In the genomic region with DNA sequence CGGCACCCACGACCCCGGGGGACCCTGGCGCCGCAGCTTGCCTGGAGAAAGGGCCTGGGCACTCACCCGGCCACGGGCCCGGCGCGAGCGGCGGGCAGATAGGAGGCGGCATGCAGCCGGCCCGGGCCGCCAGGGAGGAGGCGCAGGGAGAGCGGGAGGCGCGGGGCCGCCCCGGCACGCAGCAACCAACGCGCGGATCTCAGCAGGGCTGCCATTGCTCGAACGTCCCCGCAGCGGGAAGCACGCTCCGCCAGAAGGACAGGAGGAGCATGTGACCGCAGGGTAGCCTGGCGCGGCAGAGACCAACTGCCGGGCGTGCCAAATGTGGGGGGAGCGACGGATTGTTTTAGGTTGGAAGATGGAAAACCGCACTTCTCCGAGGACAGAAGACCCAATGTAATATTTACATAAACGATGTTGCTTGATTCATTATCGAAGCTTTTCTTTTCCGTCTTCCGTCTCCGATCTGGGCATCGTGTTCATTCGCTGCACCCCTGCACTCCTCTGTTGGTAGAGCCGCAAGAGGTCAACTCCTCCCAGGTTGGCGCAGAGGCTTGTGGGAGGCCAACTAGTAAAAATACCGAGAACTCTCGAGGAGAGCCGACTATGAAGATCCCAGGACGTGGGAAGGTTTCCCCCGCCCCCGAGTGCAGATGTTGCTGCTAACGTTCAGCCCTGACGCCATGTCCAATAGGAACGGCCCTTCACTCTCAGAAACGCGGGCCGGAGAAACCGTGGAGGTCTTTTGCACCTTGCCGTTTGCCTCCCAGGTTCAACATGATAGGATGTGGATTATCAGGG, we compare ENCODE assay signal across 8 cellular contexts. TPM values are rescaled to one million over a fixed set of nuclear protein-coding genes. Genes with fewer than 3 reads are reported as not detected.
DNase-seq lines count a peak whose midpoint lies in the region; ATAC-seq, FAIRE-seq and TF ChIP-seq lines count a peak whose summit lies in the region.

A gene (minus strand): TSS at position 257 of the 801 bp plus-strand sequence. CDS start 42 bp downstream, at position 215.

- H3K9me3 Mint-ChIP-seq in WTC11, result no peaks in the 10 kb centered on the region

- POLR2A ChIA-PET in AG04449 (lab: Yijun Ruan, JAX) (no interaction called here), WTC11 (lab: Charles Lee) (interaction anchor here (0.6 kb wide), 1 partner anchor 189 kb away, joined by 3 read pairs; no protein-coding TSS in a partner anchor)

- DNase-seq in AG04449 (ENCODE audit: low read depth, low spot score) (peak; percentile 82), NCI-H226 (peak; percentile 92), WTC11 (ENCODE audit: low spot score) (peak; percentile 89), cardiac fibroblast (ENCODE audit: low read depth in 2 of 2) (peak; percentile 98), iPS-NIHi11 (ENCODE audit: low spot score) (peak; percentile 98), small intestine (peak; percentile 96)

- peak within 1 kb of the TSS; percentile 27 to 89 for H3K27ac ChIP-seq in small intestine (ENCODE audit: low read depth in 1 of 2, low read length in 1 of 2)

- peak; percentile 96 for ATAC-seq in GM18907 (IDR thresholded peaks at IDR 0.05; ENCODE audit: unreplicated experiment)
- ATAC-seq in HG03159 (IDR thresholded peaks at IDR 0.05; ENCODE audit: unreplicated experiment), result peak; percentile 91
- ATAC-seq in WTC11, result peak; percentile 96

- peaks cover 31% of the 10 kb centered on the region for H3K4me1 Mint-ChIP-seq in WTC11

- peak within 1 kb of the TSS; percentile 100 for H3K27ac Mint-ChIP-seq in WTC11

- H3K9me3 ChIP-seq in small intestine (ENCODE audit: control insufficient read depth, low read depth), result no peaks in the 10 kb centered on the region

- H3K36me3 ChIP-seq in small intestine (ENCODE audit: control insufficient read depth in 2 of 2, insufficient read depth in 2 of 2, low read length in 2 of 2), result no peaks in the 10 kb centered on the region

- H3K4me3 ChIP-seq in AG04449 (ENCODE audit: low read depth, low read length) (peak within 1 kb of the TSS; percentile 98), cardiac fibroblast (replicated peaks in 1 of 2; ENCODE audit: low read depth in 2 of 2, low read length in 2 of 2) (peak within 1 kb of the TSS; percentile 98 to 99), small intestine (ENCODE audit: low read depth in 1 of 2, low read length in 2 of 2) (peak within 1 kb of the TSS; percentile 89 to 95)

- no peaks in the 10 kb centered on the region for H3K27me3 ChIP-seq in small intestine (ENCODE audit: control insufficient read depth in 2 of 2, insufficient read depth in 2 of 2, low read length in 2 of 2)

- CTCF ChIA-PET in AG04449 (lab: Yijun Ruan, JAX) (interaction anchor here (1.0 kb wide), 1 partner anchor 391 kb away, joined by 3 read pairs; no protein-coding TSS in a partner anchor), WTC11 (lab: Charles Lee) (no interaction called here)

- WGBS in small intestine, 3 donors, result 0% methylated on average over 58 to 64 of the region's 64 CpGs

- no peaks in the 10 kb centered on the region for H3K27me3 Mint-ChIP-seq in WTC11 (ENCODE audit: low read depth)

- H3K36me3 Mint-ChIP-seq in WTC11, result peaks cover 36% of the 10 kb centered on the region

- H3K4me3 Mint-ChIP-seq in WTC11, result peak within 1 kb of the TSS; percentile 92

- H3K4me1 ChIP-seq in small intestine (ENCODE audit: control insufficient read depth in 2 of 2, insufficient read depth in 1 of 2, low read depth in 1 of 2, low read length in 1 of 2), result peaks cover 0 to 11% of the 10 kb centered on the region in 2 donors

- TF ChIP-seq CTCF in AG04449 (IDR thresholded peaks at IDR 0.05; ENCODE audit: insufficient read depth, low read length, missing control alignments) (no peak), WTC11 (IDR thresholded peaks at IDR 0.05) (no peak), cardiac fibroblast (IDR thresholded peaks at IDR 0.05; ENCODE audit: low read depth, low read length) (no peak)

- no peak for FAIRE-seq in small intestine (lab: Jason Lieb, UNC)

TF ChIP-seq in WTC11, 78 proteins besides CTCF, POLR2A, EP300 and RAD21 (continues in another document):
- TF ChIP-seq ZBTB21 (CRISPR knock-in tag; IDR thresholded peaks at IDR 0.05; ENCODE audit: borderline replicate concordance), result no peak
- TF ChIP-seq, protein P1, sequence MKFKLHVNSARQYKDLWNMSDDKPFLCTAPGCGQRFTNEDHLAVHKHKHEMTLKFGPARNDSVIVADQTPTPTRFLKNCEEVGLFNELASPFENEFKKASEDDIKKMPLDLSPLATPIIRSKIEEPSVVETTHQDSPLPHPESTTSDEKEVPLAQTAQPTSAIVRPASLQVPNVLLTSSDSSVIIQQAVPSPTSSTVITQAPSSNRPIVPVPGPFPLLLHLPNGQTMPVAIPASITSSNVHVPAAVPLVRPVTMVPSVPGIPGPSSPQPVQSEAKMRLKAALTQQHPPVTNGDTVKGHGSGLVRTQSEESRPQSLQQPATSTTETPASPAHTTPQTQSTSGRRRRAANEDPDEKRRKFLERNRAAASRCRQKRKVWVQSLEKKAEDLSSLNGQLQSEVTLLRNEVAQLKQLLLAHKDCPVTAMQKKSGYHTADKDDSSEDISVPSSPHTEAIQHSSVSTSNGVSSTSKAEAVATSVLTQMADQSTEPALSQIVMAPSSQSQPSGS (CRISPR knock-in tag; IDR thresholded peaks at IDR 0.05; ENCODE audit: borderline replicate concordance, low read depth), result no peak
- TF ChIP-seq IRF2 (CRISPR knock-in tag; IDR thresholded peaks at IDR 0.05; ENCODE audit: borderline replicate concordance, low read depth), result no peak
- TF ChIP-seq SMAD3 (CRISPR knock-in tag; IDR thresholded peaks at IDR 0.05; ENCODE audit: borderline replicate concordance), result no peak
- TF ChIP-seq, protein P2, sequence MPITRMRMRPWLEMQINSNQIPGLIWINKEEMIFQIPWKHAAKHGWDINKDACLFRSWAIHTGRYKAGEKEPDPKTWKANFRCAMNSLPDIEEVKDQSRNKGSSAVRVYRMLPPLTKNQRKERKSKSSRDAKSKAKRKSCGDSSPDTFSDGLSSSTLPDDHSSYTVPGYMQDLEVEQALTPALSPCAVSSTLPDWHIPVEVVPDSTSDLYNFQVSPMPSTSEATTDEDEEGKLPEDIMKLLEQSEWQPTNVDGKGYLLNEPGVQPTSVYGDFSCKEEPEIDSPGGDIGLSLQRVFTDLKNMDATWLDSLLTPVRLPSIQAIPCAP (CRISPR knock-in tag; IDR thresholded peaks at IDR 0.05), result 0 out of 2 replicates have a peak, but pooled peaks have one; percentile 59
- TF ChIP-seq, protein P3, sequence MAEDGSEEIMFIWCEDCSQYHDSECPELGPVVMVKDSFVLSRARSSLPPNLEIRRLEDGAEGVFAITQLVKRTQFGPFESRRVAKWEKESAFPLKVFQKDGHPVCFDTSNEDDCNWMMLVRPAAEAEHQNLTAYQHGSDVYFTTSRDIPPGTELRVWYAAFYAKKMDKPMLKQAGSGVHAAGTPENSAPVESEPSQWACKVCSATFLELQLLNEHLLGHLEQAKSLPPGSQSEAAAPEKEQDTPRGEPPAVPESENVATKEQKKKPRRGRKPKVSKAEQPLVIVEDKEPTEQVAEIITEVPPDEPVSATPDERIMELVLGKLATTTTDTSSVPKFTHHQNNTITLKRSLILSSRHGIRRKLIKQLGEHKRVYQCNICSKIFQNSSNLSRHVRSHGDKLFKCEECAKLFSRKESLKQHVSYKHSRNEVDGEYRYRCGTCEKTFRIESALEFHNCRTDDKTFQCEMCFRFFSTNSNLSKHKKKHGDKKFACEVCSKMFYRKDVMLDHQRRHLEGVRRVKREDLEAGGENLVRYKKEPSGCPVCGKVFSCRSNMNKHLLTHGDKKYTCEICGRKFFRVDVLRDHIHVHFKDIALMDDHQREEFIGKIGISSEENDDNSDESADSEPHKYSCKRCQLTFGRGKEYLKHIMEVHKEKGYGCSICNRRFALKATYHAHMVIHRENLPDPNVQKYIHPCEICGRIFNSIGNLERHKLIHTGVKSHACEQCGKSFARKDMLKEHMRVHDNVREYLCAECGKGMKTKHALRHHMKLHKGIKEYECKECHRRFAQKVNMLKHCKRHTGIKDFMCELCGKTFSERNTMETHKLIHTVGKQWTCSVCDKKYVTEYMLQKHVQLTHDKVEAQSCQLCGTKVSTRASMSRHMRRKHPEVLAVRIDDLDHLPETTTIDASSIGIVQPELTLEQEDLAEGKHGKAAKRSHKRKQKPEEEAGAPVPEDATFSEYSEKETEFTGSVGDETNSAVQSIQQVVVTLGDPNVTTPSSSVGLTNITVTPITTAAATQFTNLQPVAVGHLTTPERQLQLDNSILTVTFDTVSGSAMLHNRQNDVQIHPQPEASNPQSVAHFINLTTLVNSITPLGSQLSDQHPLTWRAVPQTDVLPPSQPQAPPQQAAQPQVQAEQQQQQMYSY (CRISPR knock-in tag; IDR thresholded peaks at IDR 0.05), result no peak
- TF ChIP-seq, protein P4, sequence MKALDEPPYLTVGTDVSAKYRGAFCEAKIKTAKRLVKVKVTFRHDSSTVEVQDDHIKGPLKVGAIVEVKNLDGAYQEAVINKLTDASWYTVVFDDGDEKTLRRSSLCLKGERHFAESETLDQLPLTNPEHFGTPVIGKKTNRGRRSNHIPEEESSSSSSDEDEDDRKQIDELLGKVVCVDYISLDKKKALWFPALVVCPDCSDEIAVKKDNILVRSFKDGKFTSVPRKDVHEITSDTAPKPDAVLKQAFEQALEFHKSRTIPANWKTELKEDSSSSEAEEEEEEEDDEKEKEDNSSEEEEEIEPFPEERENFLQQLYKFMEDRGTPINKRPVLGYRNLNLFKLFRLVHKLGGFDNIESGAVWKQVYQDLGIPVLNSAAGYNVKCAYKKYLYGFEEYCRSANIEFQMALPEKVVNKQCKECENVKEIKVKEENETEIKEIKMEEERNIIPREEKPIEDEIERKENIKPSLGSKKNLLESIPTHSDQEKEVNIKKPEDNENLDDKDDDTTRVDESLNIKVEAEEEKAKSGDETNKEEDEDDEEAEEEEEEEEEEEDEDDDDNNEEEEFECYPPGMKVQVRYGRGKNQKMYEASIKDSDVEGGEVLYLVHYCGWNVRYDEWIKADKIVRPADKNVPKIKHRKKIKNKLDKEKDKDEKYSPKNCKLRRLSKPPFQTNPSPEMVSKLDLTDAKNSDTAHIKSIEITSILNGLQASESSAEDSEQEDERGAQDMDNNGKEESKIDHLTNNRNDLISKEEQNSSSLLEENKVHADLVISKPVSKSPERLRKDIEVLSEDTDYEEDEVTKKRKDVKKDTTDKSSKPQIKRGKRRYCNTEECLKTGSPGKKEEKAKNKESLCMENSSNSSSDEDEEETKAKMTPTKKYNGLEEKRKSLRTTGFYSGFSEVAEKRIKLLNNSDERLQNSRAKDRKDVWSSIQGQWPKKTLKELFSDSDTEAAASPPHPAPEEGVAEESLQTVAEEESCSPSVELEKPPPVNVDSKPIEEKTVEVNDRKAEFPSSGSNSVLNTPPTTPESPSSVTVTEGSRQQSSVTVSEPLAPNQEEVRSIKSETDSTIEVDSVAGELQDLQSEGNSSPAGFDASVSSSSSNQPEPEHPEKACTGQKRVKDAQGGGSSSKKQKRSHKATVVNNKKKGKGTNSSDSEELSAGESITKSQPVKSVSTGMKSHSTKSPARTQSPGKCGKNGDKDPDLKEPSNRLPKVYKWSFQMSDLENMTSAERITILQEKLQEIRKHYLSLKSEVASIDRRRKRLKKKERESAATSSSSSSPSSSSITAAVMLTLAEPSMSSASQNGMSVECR (CRISPR knock-in tag; IDR thresholded peaks at IDR 0.05; ENCODE audit: borderline replicate concordance), result peak; percentile 20; the same call in 1 of the 2 replicates
- no peak; the same call in 1 of the 2 replicates for TF ChIP-seq FOXP1 (CRISPR knock-in tag; IDR thresholded peaks at IDR 0.05; ENCODE audit: borderline replicate concordance)

RNA-seq across cellular contexts. Expression of the gene that starts here (rescaled TPM):
- 220 to 253 TPM (median 228 TPM) in 3 replicates for total RNA-seq in WTC11 (2021)
- polyA plus RNA-seq in small intestine, result 10 to 100 TPM; 19.5 to 62.2 (median 20.0) TPM

Comparison
In these comparisons a context has a peak if more than half of its experiments do, and no peak if none do; other contexts are left out.
1. Peak in every context shown above with its lines: DNase-seq, ATAC-seq, H3K4me3 ChIP-seq and H3K27ac ChIP-seq.